10 cellular contexts compared by ENCODE assay signal in the genomic region with DNA sequence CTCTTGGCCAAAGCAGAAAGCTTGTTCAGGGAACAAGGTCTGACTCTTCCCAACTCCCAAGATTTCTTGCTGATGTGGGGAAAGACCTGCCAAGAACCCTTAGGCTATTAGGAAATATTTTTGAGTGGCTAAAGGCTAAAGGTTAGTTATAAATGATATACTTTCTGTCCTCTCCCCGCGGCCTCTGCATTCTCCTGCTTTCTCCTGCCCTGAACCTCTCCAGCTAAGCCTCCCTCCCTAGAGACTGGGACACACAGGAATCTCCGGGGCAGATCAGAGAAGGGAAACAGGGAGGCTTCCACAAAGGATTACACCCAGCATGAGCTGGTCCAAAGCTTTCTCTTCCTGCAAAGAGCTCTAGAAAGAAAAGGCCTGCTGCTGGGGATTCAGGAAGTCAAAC. TPM values are rescaled to one million over a fixed set of nuclear protein-coding genes. Genes with fewer than 3 reads are reported as not detected.
DNase-seq lines count a peak whose midpoint lies in the region; ATAC-seq, FAIRE-seq and TF ChIP-seq lines count a peak whose summit lies in the region.
"Had no signal": no experiment of that assay in that cellular context is flagged by ENCODE, and none has a peak within 500 bp of the region (broad histone marks: within the 10 kb centered on the region; RNA-seq: fewer than 3 reads in every experiment).

No MANE protein-coding gene starts in this region.

- H3K27ac Mint-ChIP-seq in activated naive CD4-positive, alpha-beta T cell treated with anti-CD3 and anti-CD28 coated beads for 36 hours, result no peak overlapping the region
- peak overlapping the region in 5 of 10 donors; percentile 41 to 85 (median 80) for H3K27ac Mint-ChIP-seq in naive thymus-derived CD8-positive, alpha-beta T cell
- peak overlapping the region; percentile 43 for H3K27ac Mint-ChIP-seq in type B pancreatic cell

- peak overlapping the region in 51 of 59 donors; percentile 7 to 97 (median 88) for H3K4me3 ChIP-seq in dorsolateral prefrontal cortex

- peaks cover 15% of the 10 kb centered on the region for H3K27me3 Mint-ChIP-seq in activated naive CD4-positive, alpha-beta T cell treated with anti-CD3 and anti-CD28 coated beads for 36 hours (ENCODE audit: low read depth)
- no peaks in the 10 kb centered on the region for H3K27me3 Mint-ChIP-seq in naive thymus-derived CD8-positive, alpha-beta T cell
- H3K27me3 Mint-ChIP-seq in type B pancreatic cell, result peaks cover 38% of the 10 kb centered on the region

- CTCF ChIA-PET in activated naive CD4-positive, alpha-beta T cell treated with anti-CD3 and anti-CD28 coated beads for 36 hours (lab: Charles Lee), result interaction anchor here (0.6 to 1.2 kb wide), 2 partner anchors 52 to 70 kb away, joined by 3 to 4 read pairs; no protein-coding TSS in a partner anchor

- no peaks in the 10 kb centered on the region for H3K27me3 ChIP-seq in dorsolateral prefrontal cortex
- H3K27me3 ChIP-seq: heart right ventricle had no signal

- POLR2A ChIA-PET in naive thymus-derived CD8-positive, alpha-beta T cell (lab: Charles Lee), result interaction anchor here (0.6 to 5.2 kb wide), 8 partner anchors 8 to 1081 kb away, joined by 3 to 45 read pairs (median 4); a partner anchor contains a TSS

- intact Hi-C loops in activated naive CD4-positive, alpha-beta T cell treated with anti-CD3 and anti-CD28 coated beads for 36 hours (cut with micrococcal nuclease), result loop anchor here (5.0 kb wide), 2 partner anchors 259 to 359 kb away; no protein-coding TSS in a partner anchor
- intact Hi-C loops in dorsolateral prefrontal cortex (cut with DNase I), result loop anchor here (5.0 kb wide), 2 partner anchors 64 to 109 kb away; a partner anchor contains a TSS

- H3K4me3 Mint-ChIP-seq in activated naive CD4-positive, alpha-beta T cell treated with anti-CD3 and anti-CD28 coated beads for 36 hours, result peak overlapping the region; percentile 62
- H3K4me3 Mint-ChIP-seq in naive thymus-derived CD8-positive, alpha-beta T cell, result peak overlapping the region in 9 of 10 donors; percentile 74 to 94 (median 87)
- H3K4me3 Mint-ChIP-seq in type B pancreatic cell, result peak overlapping the region; percentile 75

- no peak for FAIRE-seq in frontal cortex (lab: Jason Lieb, UNC)

- TF ChIP-seq CTCF in dorsolateral prefrontal cortex (IDR thresholded peaks at IDR 0.05 in 54 of 56, conservative IDR thresholded peaks at IDR 0.05 in 2 of 56; ENCODE audit: low read depth in 1 of 56, partially characterized antibody in 56 of 56), result no peak
- no peak for TF ChIP-seq CTCF in type B pancreatic cell (conservative IDR thresholded peaks at IDR 0.05)

- no peaks in the 10 kb centered on the region for H3K9me3 Mint-ChIP-seq in activated naive CD4-positive, alpha-beta T cell treated with anti-CD3 and anti-CD28 coated beads for 36 hours
- no peaks in the 10 kb centered on the region for H3K9me3 Mint-ChIP-seq in naive thymus-derived CD8-positive, alpha-beta T cell
- H3K9me3 Mint-ChIP-seq in type B pancreatic cell, result no peaks in the 10 kb centered on the region

- peaks cover 18% of the 10 kb centered on the region for H3K4me1 Mint-ChIP-seq in activated naive CD4-positive, alpha-beta T cell treated with anti-CD3 and anti-CD28 coated beads for 36 hours (ENCODE audit: low read depth)
- H3K4me1 Mint-ChIP-seq in naive thymus-derived CD8-positive, alpha-beta T cell, result peaks cover 15 to 39% (median 25%) of the 10 kb centered on the region in 4 donors
- H3K4me1 Mint-ChIP-seq in type B pancreatic cell (ENCODE audit: unreplicated experiment), result peaks cover 18% of the 10 kb centered on the region

- no peaks in the 10 kb centered on the region for H3K36me3 Mint-ChIP-seq in activated naive CD4-positive, alpha-beta T cell treated with anti-CD3 and anti-CD28 coated beads for 36 hours (ENCODE audit: low read depth)
- no peaks in the 10 kb centered on the region for H3K36me3 Mint-ChIP-seq in naive thymus-derived CD8-positive, alpha-beta T cell
- H3K36me3 Mint-ChIP-seq in type B pancreatic cell, result no peaks in the 10 kb centered on the region

- ATAC-seq in naive thymus-derived CD8-positive, alpha-beta T cell, result no peak

- DNase-seq in activated naive CD4-positive, alpha-beta T cell treated with anti-CD3 and anti-CD28 coated beads for 36 hours, result no peak
- DNase-seq in activated naive CD4-positive, alpha-beta T cell (lab: John Stamatoyannopoulos, UW), result no peak
- DNase-seq in dorsolateral prefrontal cortex (no peak), type B pancreatic cell (ENCODE audit: extremely low spot score, unreplicated experiment) (no peak), 8988T (no peak), frontal cortex (ENCODE audit: low spot score in 2 of 2) (no peak)
- DNase-seq in naive thymus-derived CD8-positive, alpha-beta T cell, result no peak
- DNase-seq in activated effector memory CD4-positive, alpha-beta T cell treated with Interleukin-2 at 50 U/mL for 16 hours, result no peak
- DNase-seq: heart right ventricle, NCI-H1092 had no signal

- H3K27ac ChIP-seq in dorsolateral prefrontal cortex, result peak overlapping the region in 53 of 59 donors; percentile 13 to 99 (median 98)

RNA-seq across cellular contexts. Expression of a gene that starts 2.3 kb away (rescaled TPM):
- under 1 TPM; 0.12 to 0.14 TPM for total RNA-seq in activated naive CD4-positive, alpha-beta T cell treated with anti-CD3 and anti-CD28 coated beads for 36 hours
- total RNA-seq in dorsolateral prefrontal cortex (10 to 100 TPM; 27.7 to 80.6 (median 45.9) TPM), type B pancreatic cell (ENCODE audit: low replicate concordance) (23.5 and 28.6 TPM in 2 replicates), frontal cortex (15.5 TPM)
- 10 to 100 TPM; 20.7 to 20.8 TPM for total RNA-seq in naive thymus-derived CD8-positive, alpha-beta T cell
- polyA plus RNA-seq in naive thymus-derived CD8-positive, alpha-beta T cell, result 1 to 10 TPM; 1.2 to 2.0 (median 1.5) TPM

RNA-seq across cellular contexts. Expression of a gene that starts 19.2 kb away (rescaled TPM):
- total RNA-seq in activated naive CD4-positive, alpha-beta T cell treated with anti-CD3 and anti-CD28 coated beads for 36 hours, result under 1 TPM; 0.43 to 0.57 TPM
- total RNA-seq in dorsolateral prefrontal cortex, result 10 to 100 TPM in 39 of 120 experiments, 1 to 10 TPM in 81; 5.1 to 21.7 (median 8.7) TPM
- total RNA-seq in naive thymus-derived CD8-positive, alpha-beta T cell, result 1 to 10 TPM in 1 of 2 experiments, under 1 TPM in 1; 0.63 to 1.3 TPM
- polyA plus RNA-seq in naive thymus-derived CD8-positive, alpha-beta T cell, result under 1 TPM in 1 of 3 donors, not detected in 2; 0.25 TPM
- total RNA-seq in type B pancreatic cell (ENCODE audit: low replicate concordance), result 0.97 and 1.3 TPM in 2 replicates
- total RNA-seq in frontal cortex, result 3.3 TPM

RNA-seq across cellular contexts. Expression of a gene that starts 23.3 kb away (rescaled TPM):
- 1 to 10 TPM; 1.0 to 1.1 TPM for total RNA-seq in activated naive CD4-positive, alpha-beta T cell treated with anti-CD3 and anti-CD28 coated beads for 36 hours
- total RNA-seq in dorsolateral prefrontal cortex (10 to 100 TPM in 111 of 120 experiments, 1 to 10 TPM in 9; 5.3 to 27.4 (median 14.8) TPM), type B pancreatic cell (ENCODE audit: low replicate concordance) (5.9 and 6.4 TPM in 2 replicates), frontal cortex (2.9 TPM)
- 1 to 10 TPM; 1.4 to 1.7 TPM for total RNA-seq in naive thymus-derived CD8-positive, alpha-beta T cell
- polyA plus RNA-seq in naive thymus-derived CD8-positive, alpha-beta T cell, result 1 to 10 TPM; 3.4 to 4.0 (median 3.4) TPM

RNA-seq across cellular contexts. Expression of a gene that starts 58.3 kb away (rescaled TPM):
- 100 to 1,000 TPM; 458 to 479 TPM for total RNA-seq in activated naive CD4-positive, alpha-beta T cell treated with anti-CD3 and anti-CD28 coated beads for 36 hours
- total RNA-seq in dorsolateral prefrontal cortex, result 100 to 1,000 TPM; 220 to 305 (median 265) TPM
- 100 to 1,000 TPM; 523 to 532 TPM for total RNA-seq in naive thymus-derived CD8-positive, alpha-beta T cell
- polyA plus RNA-seq in naive thymus-derived CD8-positive, alpha-beta T cell, result 100 to 1,000 TPM; 133 to 227 (median 176) TPM
- 277 and 321 TPM in 2 replicates for total RNA-seq in type B pancreatic cell (ENCODE audit: low replicate concordance)
- total RNA-seq in frontal cortex, result 75.0 TPM

Comparison
In these comparisons a context has a peak if more than half of its experiments do, and no peak if none do; other contexts are left out.
1. RNA of a gene that starts 2.3 kb away (total RNA-seq): 27.7 to 80.6 TPM in dorsolateral prefrontal cortex, 23.5 to 28.6 TPM in type B pancreatic cell, 20.7 to 20.8 TPM in naive thymus-derived CD8-positive, alpha-beta T cell and 15.5 TPM in frontal cortex (single experiment); 0.12 to 0.14 TPM in activated naive CD4-positive, alpha-beta T cell treated with anti-CD3 and anti-CD28 coated beads for 36 hours; every median in the first group is over 10 times any median in the second.
2. Peak in every context shown above with its lines, with median percentiles within 50 percentile points of each other: H3K4me3 Mint-ChIP-seq.